Comparison of ENCODE assay signal across 18 cellular contexts in genomic region chr3:25973111-25973510, GRCh38.
A peak's percentile ranks its signal among the peaks of the same experiment; 100 is the strongest.
DNase-seq lines count a peak whose midpoint lies in the region.
"Had no signal": no experiment of that assay in that cellular context is flagged by ENCODE, and none has a peak within 500 bp of the region (broad histone marks: within the 10 kb centered on the region; RNA-seq: fewer than 3 reads in every experiment).

No MANE protein-coding gene starts in this region.

- no peak overlapping the region for H3K14ac ChIP-seq in trophoblast cell (ENCODE audit: low read length)

- H2AK5ac ChIP-seq in trophoblast cell (ENCODE audit: low read length), result no peak overlapping the region

- no peak overlapping the region for H4K12ac ChIP-seq in trophoblast cell (ENCODE audit: low read depth, low read length)

- no peaks in the 10 kb centered on the region for H3K79me1 ChIP-seq in trophoblast cell (ENCODE audit: low read length)

- no peak overlapping the region for H3K4me3 ChIP-seq in BLaER1 treated with 17β-estradiol and CSF1 and Interleukin-3, amounts not matched to agents 10 nM and 100 nM
- no peak overlapping the region for H3K4me3 ChIP-seq in trophoblast cell (ENCODE audit: low read depth, low read length)
- H3K4me3 ChIP-seq: GM12878 had no signal

- H2AFZ ChIP-seq in trophoblast cell (ENCODE audit: insufficient read depth, low read length, poor library complexity), result no peak overlapping the region

- peaks cover 8 to 16% (median 11%) of the 10 kb centered on the region in 11 experiments; a peak in 19 of 22 replicates for H3K9me3 ChIP-seq in BLaER1 treated with 17β-estradiol and CSF1 and Interleukin-3, amounts not matched to agents 10 nM and 100 nM (replicated peaks in 1 of 11)
- no peaks in the 10 kb centered on the region for H3K9me3 ChIP-seq in trophoblast cell (ENCODE audit: insufficient read depth, low read depth, low read length)

- no peak overlapping the region for H2BK120ac ChIP-seq in trophoblast cell (ENCODE audit: insufficient read depth, low read length, poor library complexity)

- no peaks in the 10 kb centered on the region for H4K20me1 ChIP-seq in BLaER1 treated with 17β-estradiol and CSF1 and Interleukin-3, amounts not matched to agents 10 nM and 100 nM

- no peak overlapping the region for H3K9ac ChIP-seq in BLaER1 treated with 17β-estradiol and CSF1 and Interleukin-3, amounts not matched to agents 10 nM and 100 nM
- H3K9ac ChIP-seq in trophoblast cell (ENCODE audit: low read length), result no peak overlapping the region

- no peaks in the 10 kb centered on the region for H3K36me3 ChIP-seq in BLaER1 treated with 17β-estradiol and CSF1 and Interleukin-3, amounts not matched to agents 10 nM and 100 nM
- no peaks in the 10 kb centered on the region for H3K36me3 ChIP-seq in trophoblast cell (ENCODE audit: control insufficient read depth in 1 of 2, insufficient read depth in 2 of 2, low read length in 2 of 2)

- in situ Hi-C loops in G401 (cut with HindIII; ENCODE audit: low sequenced_read_pairs), result no loop called here

- H3K27ac ChIP-seq in BLaER1 treated with 17β-estradiol and CSF1 and Interleukin-3, amounts not matched to agents 10 nM and 100 nM, result no peak overlapping the region
- no peak overlapping the region for H3K27ac ChIP-seq in trophoblast cell (ENCODE audit: low read depth, low read length)

- no peak overlapping the region for H3K23ac ChIP-seq in trophoblast cell (ENCODE audit: low read length)

- H2BK12ac ChIP-seq in trophoblast cell (ENCODE audit: low read length), result no peak overlapping the region

- H2BK5ac ChIP-seq in trophoblast cell (ENCODE audit: low read depth, low read length, poor library complexity), result no peak overlapping the region

- peak overlapping the region in 7 of 11 experiments; percentile 0 to 55 (median 32); a peak in 11 of 22 replicates for H3K4me2 ChIP-seq in BLaER1 treated with 17β-estradiol and CSF1 and Interleukin-3, amounts not matched to agents 10 nM and 100 nM
- H3K4me2 ChIP-seq in trophoblast cell (ENCODE audit: low read length), result no peak overlapping the region

- H3K4ac ChIP-seq in trophoblast cell (ENCODE audit: low read depth, low read length), result no peak overlapping the region

- H4K8ac ChIP-seq in trophoblast cell (ENCODE audit: low read depth, low read length), result no peak overlapping the region

- H3K4me1 ChIP-seq in BLaER1 treated with 17β-estradiol and CSF1 and Interleukin-3, amounts not matched to agents 10 nM and 100 nM, result peaks cover 0 to 23% (median 14%) of the 10 kb centered on the region in 10 experiments; a peak in 11 of 20 replicates
- no peaks in the 10 kb centered on the region for H3K4me1 ChIP-seq in trophoblast cell (ENCODE audit: control insufficient read depth in 1 of 2, insufficient read depth in 2 of 2, low read length in 2 of 2)

- H4K91ac ChIP-seq in trophoblast cell (ENCODE audit: low read depth, low read length), result no peak overlapping the region

- H3K18ac ChIP-seq in trophoblast cell (ENCODE audit: low read length), result no peak overlapping the region

- DNase-seq in G401 (ENCODE audit: low spot score), result peak; percentile 74
- peak; percentile 82 for DNase-seq in NCI-H345 (lab: John Stamatoyannopoulos, UW)
- DNase-seq in left kidney (ENCODE audit: low read depth, low spot score), result peak; percentile 32
- DNase-seq in trophoblast cell, result no peak
- no peak for DNase-seq in stimulated activated naive CD4-positive, alpha-beta T cell (lab: John Stamatoyannopoulos, UW)
- DNase-seq in stimulated activated CD4-positive, alpha-beta T cell treated with anti-CD3 and anti-CD28 coated beads, Interleukin-2, amount 100 ng/mL, for 24 hours, result no peak
- DNase-seq: ACHN, DMS153, NCI-H1092 treated with DMSO at 0.1 percent for 48 hours, NCI-H187, NCI-H2227 treated with DMSO at 0.1 percent for 48 hours, NCI-H748 treated with DMSO at 0.1 percent for 48 hours, OCI-M1, Right ventricle myocardium superior, SW 1271, T-helper 2 cell had no signal

- no peaks in the 10 kb centered on the region for H3K27me3 ChIP-seq in BLaER1 treated with 17β-estradiol and CSF1 and Interleukin-3, amounts not matched to agents 10 nM and 100 nM
- H3K27me3 ChIP-seq in trophoblast cell (ENCODE audit: insufficient read depth, low read length), result no peaks in the 10 kb centered on the region

- WGBS in trophoblast cell (ENCODE audit: extremely low coverage, insufficient coverage, insufficient read length), result no CpG with 5 or more reads among the region's 1 CpG

- peaks cover 1% of the 10 kb centered on the region for H3K79me2 ChIP-seq in trophoblast cell (ENCODE audit: control insufficient read depth, insufficient read depth, low read length, poor library complexity)

Comparison
In these comparisons a context has a peak if more than half of its experiments do, and no peak if none do; other contexts are left out.
1. DNase-seq: peak in G401 (single experiment), NCI-H345 (single experiment) and left kidney (single experiment); none in trophoblast cell (0 of 2), stimulated activated naive CD4-positive, alpha-beta T cell (0 of 6) and stimulated activated CD4-positive, alpha-beta T cell treated with anti-CD3 and anti-CD28 coated beads, Interleukin-2, amount 100 ng/mL, for 24 hours (0 of 2).